In the genomic region with DNA sequence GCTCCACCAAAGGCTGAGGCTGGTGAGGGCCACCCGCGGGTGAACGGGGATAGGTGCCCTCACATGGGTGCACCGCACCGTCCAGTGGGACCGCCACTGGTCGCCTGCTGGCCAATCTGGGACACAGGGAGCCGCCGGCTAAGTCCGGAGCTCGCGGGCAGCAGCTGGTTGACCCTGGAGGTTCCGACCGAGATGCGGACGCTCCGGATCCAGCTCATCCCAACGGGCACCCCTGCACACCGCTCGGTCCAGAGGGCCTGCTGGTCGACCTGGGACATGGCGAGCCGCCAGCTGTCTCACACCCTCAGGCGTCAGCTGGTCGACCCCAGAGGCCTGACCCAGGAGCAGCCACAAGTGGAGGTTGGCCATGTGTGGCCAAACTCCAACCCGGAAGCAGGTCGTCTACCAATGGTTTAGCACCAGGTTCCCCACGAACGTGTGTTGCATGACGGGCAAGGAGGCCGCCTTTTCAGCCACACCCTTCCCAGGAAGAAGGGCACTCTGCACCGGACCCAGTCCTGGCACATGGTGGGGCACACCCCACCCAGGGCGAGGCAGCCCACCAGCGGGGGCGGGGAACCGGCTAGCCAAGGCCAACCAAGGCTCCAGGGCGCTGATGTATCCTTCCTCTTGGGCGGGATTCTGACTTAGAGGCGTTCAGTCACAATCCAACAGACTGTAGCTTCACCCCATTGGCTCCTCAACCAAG, we compare ENCODE assay signal across 20 cellular contexts.
DNase-seq lines count a peak whose midpoint lies in the region; ATAC-seq and TF ChIP-seq lines count a peak whose summit lies in the region.
"Had no signal": no experiment of that assay in that cellular context is flagged by ENCODE, and none has a peak within 500 bp of the region (broad histone marks: within the 10 kb centered on the region; RNA-seq: fewer than 3 reads in every experiment).

No MANE protein-coding gene starts in this region.

- peak; percentile 50 for ATAC-seq in upper lobe of right lung
- no peak for ATAC-seq in GM18502 (IDR thresholded peaks at IDR 0.05; ENCODE audit: poor library complexity, unreplicated experiment)
- no peak for ATAC-seq in PC-3
- ATAC-seq: CD8-positive, alpha-beta T cell; GM12878 had no signal

- no peaks in the 10 kb centered on the region for H3K9me3 ChIP-seq in SK-N-MC (ENCODE audit: low read depth, low read length)
- no peaks in the 10 kb centered on the region for H3K9me3 ChIP-seq in osteoblast (ENCODE audit: low read depth, low read length)
- no peaks in the 10 kb centered on the region for H3K9me3 ChIP-seq in upper lobe of right lung
- peaks cover 5% of the 10 kb centered on the region for H3K9me3 ChIP-seq in PC-3 (ENCODE audit: low read length)

- H2AFZ ChIP-seq in osteoblast (ENCODE audit: low read length): no peak overlapping the region
- H2AFZ ChIP-seq in PC-3 (ENCODE audit: low read length): no peak overlapping the region
- H2AFZ ChIP-seq: GM23248 had no signal

- no peaks in the 10 kb centered on the region for H3K36me3 Mint-ChIP-seq in activated CD4-positive, alpha-beta T cell treated with anti-CD3 and anti-CD28 coated beads, Interleukin-2, amount 10 ng/mL, durations not matched to agents 24 days and 14 days (ENCODE audit: low read depth)
- H3K36me3 Mint-ChIP-seq: CD8-positive, alpha-beta T cell had no signal

- H3K9me3 Mint-ChIP-seq in activated CD4-positive, alpha-beta T cell treated with anti-CD3 and anti-CD28 coated beads, Interleukin-2, amount 10 ng/mL, durations not matched to agents 24 days and 14 days: peaks cover 38% of the 10 kb centered on the region

- no peaks in the 10 kb centered on the region for H3K9me2 ChIP-seq in PC-3 (replicated peaks; ENCODE audit: low read length)

- no peaks in the 10 kb centered on the region for H4K20me1 ChIP-seq in osteoblast (ENCODE audit: insufficient read depth, low read length)
- H4K20me1 ChIP-seq in PC-3 (ENCODE audit: low read length): no peaks in the 10 kb centered on the region
- H4K20me1 ChIP-seq: BLaER1 treated with 17β-estradiol and CSF1 and Interleukin-3, amounts not matched to agents 10 nM and 100 nM had no signal

- no peaks in the 10 kb centered on the region for H3K27me3 Mint-ChIP-seq in activated CD4-positive, alpha-beta T cell treated with anti-CD3 and anti-CD28 coated beads, Interleukin-2, amount 10 ng/mL, durations not matched to agents 24 days and 14 days

- CTCF ChIA-PET in PC-3 (lab: Charles Lee): no interaction called here

- POLR2A ChIA-PET in PC-3 (lab: Charles Lee; ENCODE audit: unreplicated experiment): no interaction called here

- H3K27ac ChIP-seq in SK-N-MC (peak overlapping the region; percentile 68; the same call in 1 of the 2 replicates), osteoblast (ENCODE audit: low read depth, low read length) (no peak overlapping the region), upper lobe of right lung (no peak overlapping the region), PC-3 (ENCODE audit: low read length) (no peak overlapping the region)
- H3K27ac ChIP-seq: 22Rv1; BLaER1 treated with 17β-estradiol and CSF1 and Interleukin-3, amounts not matched to agents 10 nM and 100 nM; GM23248; HL-60 had no signal

- BruUV-seq in PC-3 (replicated peaks; lab: Mats Ljungman, UMichigan): no TSS peak

- H3K27me3 ChIP-seq in osteoblast (ENCODE audit: insufficient read depth, low read length) (no peaks in the 10 kb centered on the region), upper lobe of right lung (no peaks in the 10 kb centered on the region), PC-3 (ENCODE audit: low read length) (no peaks in the 10 kb centered on the region)
- H3K27me3 ChIP-seq: BLaER1 treated with 17β-estradiol and CSF1 and Interleukin-3, amounts not matched to agents 10 nM and 100 nM had no signal

- H3F3A ChIP-seq in PC-3 (ENCODE audit: low read length, unreplicated experiment): no peaks in the 10 kb centered on the region

- TF ChIP-seq CTCF in osteoblast (IDR thresholded peaks at IDR 0.05; ENCODE audit: extremely low read depth, low read depth, low read length) (no peak), upper lobe of right lung (IDR thresholded peaks at IDR 0.05) (no peak), PC-3 (conservative IDR thresholded peaks at IDR 0.05; ENCODE audit: low read depth, low read length) (no peak)

- H3K4me3 ChIP-seq in SK-N-MC (no peak overlapping the region), osteoblast (ENCODE audit: insufficient read depth, low read length) (no peak overlapping the region), upper lobe of right lung (no peak overlapping the region), PC-3 (ENCODE audit: low read length) (no peak overlapping the region)
- H3K4me3 ChIP-seq: GM12878, GM23248 had no signal

- DNase-seq in activated CD4-positive, alpha-beta T cell treated with anti-CD3 and anti-CD28 coated beads, Interleukin-2, amount 10 ng/mL, durations not matched to agents 24 days and 14 days: peak; percentile 34
- no peak for DNase-seq in activated CD4-positive, alpha-beta T cell treated with anti-CD3 and anti-CD28 coated beads for 4 hours
- no peak for DNase-seq in SK-N-MC (ENCODE audit: low read depth, low spot score)
- peak; percentile 58 for DNase-seq in osteoblast (ENCODE audit: insufficient read length, low spot score, missing footprints)
- no peak for DNase-seq in upper lobe of right lung
- DNase-seq in PC-3: no peak
- no peak for DNase-seq in occipital lobe (lab: John Stamatoyannopoulos, UW)
- DNase-seq: Calu3; CD8-positive, alpha-beta T cell; DMS 273 treated with DMSO at 0.1 percent for 48 hours; DMS53; DND-41; EL; GM23248; HCEC 1CT had no signal

- H3K36me3 ChIP-seq in SK-N-MC (ENCODE audit: insufficient read depth, low read length) (no peaks in the 10 kb centered on the region), osteoblast (ENCODE audit: insufficient read depth, low read length) (no peaks in the 10 kb centered on the region), upper lobe of right lung (no peaks in the 10 kb centered on the region), PC-3 (ENCODE audit: low read depth, low read length) (no peaks in the 10 kb centered on the region)
- H3K36me3 ChIP-seq: BLaER1 treated with 17β-estradiol and CSF1 and Interleukin-3, amounts not matched to agents 10 nM and 100 nM had no signal

- H3K9ac ChIP-seq in SK-N-MC (ENCODE audit: insufficient read length) (no peak overlapping the region), PC-3 (ENCODE audit: low read length) (no peak overlapping the region)
- H3K9ac ChIP-seq: BLaER1 treated with 17β-estradiol and CSF1 and Interleukin-3, amounts not matched to agents 10 nM and 100 nM; GM23248 had no signal

- no peaks in the 10 kb centered on the region for H3K4me1 ChIP-seq in osteoblast (ENCODE audit: insufficient read depth, low read length)
- no peaks in the 10 kb centered on the region for H3K4me1 ChIP-seq in upper lobe of right lung
- no peaks in the 10 kb centered on the region for H3K4me1 ChIP-seq in PC-3 (ENCODE audit: insufficient read depth, low read length)
- H3K4me1 ChIP-seq: BLaER1 treated with 17β-estradiol and CSF1 and Interleukin-3, amounts not matched to agents 10 nM and 100 nM had no signal

- H3K79me2 ChIP-seq in osteoblast (ENCODE audit: insufficient read depth, low read length): no peaks in the 10 kb centered on the region
- no peaks in the 10 kb centered on the region for H3K79me2 ChIP-seq in PC-3 (ENCODE audit: low read length)

- H3K4me1 Mint-ChIP-seq in activated CD4-positive, alpha-beta T cell treated with anti-CD3 and anti-CD28 coated beads, Interleukin-2, amount 10 ng/mL, durations not matched to agents 24 days and 14 days: no peaks in the 10 kb centered on the region

- intact Hi-C loops in activated CD4-positive, alpha-beta T cell treated with anti-CD3 and anti-CD28 coated beads, Interleukin-2, amount 10 ng/mL, durations not matched to agents 24 days and 14 days (cut with micrococcal nuclease): no loop called here
- intact Hi-C loops in upper lobe of right lung (cut with DNase I) (no loop called here), PC-3 (cut with micrococcal nuclease) (no loop called here)

- H3K27ac Mint-ChIP-seq in activated CD4-positive, alpha-beta T cell treated with anti-CD3 and anti-CD28 coated beads, Interleukin-2, amount 10 ng/mL, durations not matched to agents 24 days and 14 days: no peak overlapping the region
- H3K27ac Mint-ChIP-seq: CD8-positive, alpha-beta T cell had no signal

- H3K4me3 Mint-ChIP-seq in activated CD4-positive, alpha-beta T cell treated with anti-CD3 and anti-CD28 coated beads, Interleukin-2, amount 10 ng/mL, durations not matched to agents 24 days and 14 days: no peak overlapping the region
- H3K4me3 Mint-ChIP-seq: CD8-positive, alpha-beta T cell had no signal

- no peak overlapping the region for H3K4me2 ChIP-seq in osteoblast (ENCODE audit: insufficient read depth, low read length)
- no peak overlapping the region for H3K4me2 ChIP-seq in PC-3 (ENCODE audit: low read length)
- H3K4me2 ChIP-seq: BLaER1 treated with 17β-estradiol and CSF1 and Interleukin-3, amounts not matched to agents 10 nM and 100 nM had no signal

Comparison
In these comparisons a context has a peak if more than half of its experiments do, and no peak if none do; other contexts are left out.
1. DNase-seq: peak in activated CD4-positive, alpha-beta T cell treated with anti-CD3 and anti-CD28 coated beads, Interleukin-2, amount 10 ng/mL, durations not matched to agents 24 days and 14 days (single experiment) and osteoblast (single experiment); none in activated CD4-positive, alpha-beta T cell treated with anti-CD3 and anti-CD28 coated beads for 4 hours (0 of 2), SK-N-MC (single experiment), upper lobe of right lung (single experiment), PC-3 (single experiment) and occipital lobe (single experiment).